ENCODE assay signal across 10 cellular contexts in the genomic region with DNA sequence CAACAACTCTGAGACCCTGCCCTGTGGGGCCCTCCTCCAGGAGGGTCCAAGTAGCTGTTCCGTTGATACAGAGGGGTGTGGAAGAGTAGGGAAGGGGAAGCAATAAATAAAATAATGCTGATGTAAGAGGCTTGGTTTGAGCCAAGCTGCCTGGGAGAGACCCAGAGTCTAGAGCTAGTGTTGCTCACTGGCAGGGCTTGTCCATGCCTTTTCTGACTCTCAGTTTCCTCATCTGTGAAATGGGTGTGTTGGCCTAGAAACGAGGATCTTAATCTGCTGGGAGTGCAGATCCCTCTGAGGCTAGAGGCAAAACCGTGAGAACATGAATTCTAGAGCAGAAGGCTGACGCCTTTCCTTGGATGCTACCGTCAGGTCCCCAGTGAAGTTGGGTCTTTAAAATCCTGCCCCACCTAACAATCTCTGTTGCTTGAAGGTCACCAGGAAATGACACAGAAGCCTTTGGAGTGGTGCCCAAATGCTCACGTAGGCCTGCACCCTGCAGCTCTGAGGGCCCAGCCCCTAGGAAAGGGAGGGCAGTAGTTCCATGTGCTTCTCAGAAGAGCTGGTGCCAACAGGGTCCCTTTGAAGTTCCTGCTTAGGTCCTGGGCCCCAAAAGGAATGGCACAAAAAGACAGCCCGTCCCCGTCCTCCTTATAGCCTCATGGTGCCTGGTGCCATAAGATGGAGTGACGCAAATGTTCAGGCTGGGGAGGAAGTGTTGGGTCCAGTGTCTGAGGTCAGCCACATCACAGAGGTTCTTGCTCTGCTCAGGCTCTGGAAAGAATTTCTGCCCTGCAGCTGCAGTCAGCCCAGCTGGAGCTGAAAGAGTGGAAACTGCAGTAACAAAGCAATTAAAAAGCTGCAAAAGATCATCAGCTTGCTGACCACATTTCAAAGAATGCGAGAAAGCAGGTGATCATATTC.
DNase-seq lines count a peak whose midpoint lies in the region; ATAC-seq, FAIRE-seq and TF ChIP-seq lines count a peak whose summit lies in the region.
"Had no signal": no experiment of that assay in that cellular context is flagged by ENCODE, and none has a peak within 500 bp of the region (broad histone marks: within the 10 kb centered on the region; RNA-seq: fewer than 3 reads in every experiment).

No MANE protein-coding gene starts in this region.

- H3K36me3 ChIP-seq in heart left ventricle: no peaks in the 10 kb centered on the region
- H3K36me3 ChIP-seq in ascending aorta: no peaks in the 10 kb centered on the region
- H3K36me3 ChIP-seq in hepatocyte (replicated peaks; ENCODE audit: insufficient read depth, low read depth): no peaks in the 10 kb centered on the region

- H3K4me1 ChIP-seq in heart left ventricle (peaks cover 0 to 30% (median 16%) of the 10 kb centered on the region in 12 donors), ascending aorta (peaks cover 4 to 9% of the 10 kb centered on the region in 2 donors), hepatocyte (ENCODE audit: insufficient read depth) (no peaks in the 10 kb centered on the region)

- TF ChIP-seq POLR2A in heart left ventricle (IDR thresholded peaks at IDR 0.05): no peak

- 56 to 77% (median 63%) methylated on average over 8 to 10 of the region's 10 CpGs for WGBS in heart left ventricle, 4 donors
- WGBS in hepatocyte (ENCODE audit: low lambda C conversion rate, missing lambda C conversion rate): 72% methylated on average over 10 of the region's 10 CpGs

- H3K27me3 ChIP-seq in heart left ventricle (no peaks in the 10 kb centered on the region), ascending aorta (no peaks in the 10 kb centered on the region), hepatocyte (no peaks in the 10 kb centered on the region)

- H2AFZ ChIP-seq in hepatocyte: no peak overlapping the region

- ATAC-seq in heart left ventricle: peak; percentile 39 to 81 (median 66)
- ATAC-seq in Right ventricle myocardium inferior: no peak
- ATAC-seq in left colon: peak; percentile 65
- ATAC-seq: activated T-cell treated with anti-CD3 and anti-CD28 coated beads, Interleukin-2, amount 50 U/mL, for 4 hours had no signal

- H3K9me3 ChIP-seq in heart left ventricle (no peaks in the 10 kb centered on the region), ascending aorta (no peaks in the 10 kb centered on the region), hepatocyte (ENCODE audit: low read depth) (no peaks in the 10 kb centered on the region)

- intact Hi-C loops in heart left ventricle (cut with DNase I): loop anchor here in 4 of 10 donors (2.0 to 10.0 kb wide), 5 partner anchors 56 to 829 kb away; a partner anchor contains a TSS
- intact Hi-C loops in Right ventricle myocardium inferior (cut with DNase I): loop anchor here (5.0 kb wide), 1 partner anchor 71 kb away; a partner anchor contains a TSS
- intact Hi-C loops in ascending aorta (cut with DNase I): loop anchor here (1.0 to 10.0 kb wide), 3 partner anchors 73 to 1811 kb away; a partner anchor contains a TSS
- intact Hi-C loops in left colon (cut with DNase I, micrococcal nuclease): no loop called here

- no peaks in the 10 kb centered on the region for H3K9me2 ChIP-seq in hepatocyte (replicated peaks; ENCODE audit: insufficient read depth)

- FAIRE-seq in urothelium cell line (lab: Jason Lieb, UNC): no peak

- H3K27ac ChIP-seq in heart left ventricle (peak overlapping the region; percentile 44 to 91 (median 70)), ascending aorta (peak overlapping the region; percentile 64 to 84), hepatocyte (no peak overlapping the region)

- no peaks in the 10 kb centered on the region for H3K79me2 ChIP-seq in hepatocyte

- no peaks in the 10 kb centered on the region for H4K20me1 ChIP-seq in hepatocyte (ENCODE audit: insufficient read depth, poor library complexity, severe bottlenecking)

- peak in 4 of 5 donors; percentile 52 to 78 (median 70) for DNase-seq in heart left ventricle
- DNase-seq in Right ventricle myocardium inferior (ENCODE audit: missing footprints): no peak
- DNase-seq in ascending aorta (ENCODE audit: low spot score in 2 of 2): peak in 1 of 2 donors; percentile 76
- peak; percentile 75 to 77 for DNase-seq in left colon
- DNase-seq in urothelium cell line (ENCODE audit: low spot score): peak; percentile 30
- DNase-seq in stimulated activated CD4-positive, alpha-beta T cell treated with anti-CD3 and anti-CD28 coated beads, Interleukin-4, amount 100 ng/mL, for 24 hours: no peak
- DNase-seq in hepatocyte (ENCODE audit: low spot score): no peak
- no peak for DNase-seq in NCI-H1436 (lab: John Stamatoyannopoulos, UW)
- DNase-seq: activated T-cell treated with anti-CD3 and anti-CD28 coated beads, Interleukin-2, amount 50 U/mL, for 4 hours; hippocampal formation had no signal

- H3K4me3 ChIP-seq in heart left ventricle: no peak overlapping the region
- no peak overlapping the region for H3K4me3 ChIP-seq in ascending aorta
- no peak overlapping the region for H3K4me3 ChIP-seq in hepatocyte

- no peak for TF ChIP-seq CTCF in heart left ventricle (IDR thresholded peaks at IDR 0.05)
- no peak for TF ChIP-seq CTCF in ascending aorta (IDR thresholded peaks at IDR 0.05)
- no peak for TF ChIP-seq CTCF in hepatocyte (IDR thresholded peaks at IDR 0.05; ENCODE audit: poor library complexity)

- no peak overlapping the region for H3K4me2 ChIP-seq in hepatocyte

Comparison
In these comparisons a context has a peak if more than half of its experiments do, and no peak if none do; other contexts are left out.
1. DNase-seq: peak in heart left ventricle (4 of 5), left colon (2 of 2) and urothelium cell line (single experiment); none in Right ventricle myocardium inferior (single experiment), stimulated activated CD4-positive, alpha-beta T cell treated with anti-CD3 and anti-CD28 coated beads, Interleukin-4, amount 100 ng/mL, for 24 hours (single experiment), hepatocyte (single experiment) and NCI-H1436 (single experiment).
2. intact Hi-C loops: an anchor here in Right ventricle myocardium inferior (5.0 kb wide) and ascending aorta (1.0 to 10.0 kb wide); none called in left colon.